ENCODE assay signal across 1 cellular context in genomic region chr12:46492471-46493351, GRCh38.
TF ChIP-seq lines count a peak whose summit lies in the region.

No MANE protein-coding gene starts in this region.

TF ChIP-seq in A549, 52 proteins besides CTCF, POLR2A, EP300 and RAD21 (continued from another document):
- TF ChIP-seq, protein P1, sequence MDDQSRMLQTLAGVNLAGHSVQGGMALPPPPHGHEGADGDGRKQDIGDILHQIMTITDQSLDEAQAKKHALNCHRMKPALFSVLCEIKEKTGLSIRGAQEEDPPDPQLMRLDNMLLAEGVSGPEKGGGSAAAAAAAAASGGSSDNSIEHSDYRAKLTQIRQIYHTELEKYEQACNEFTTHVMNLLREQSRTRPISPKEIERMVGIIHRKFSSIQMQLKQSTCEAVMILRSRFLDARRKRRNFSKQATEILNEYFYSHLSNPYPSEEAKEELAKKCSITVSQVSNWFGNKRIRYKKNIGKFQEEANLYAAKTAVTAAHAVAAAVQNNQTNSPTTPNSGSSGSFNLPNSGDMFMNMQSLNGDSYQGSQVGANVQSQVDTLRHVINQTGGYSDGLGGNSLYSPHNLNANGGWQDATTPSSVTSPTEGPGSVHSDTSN (IDR thresholded peaks at IDR 0.05) = peak; percentile 71
- TF ChIP-seq MAZ (IDR thresholded peaks at IDR 0.05; ENCODE audit: borderline replicate concordance, low read depth, low read length) (no peak), ZFP36 (IDR thresholded peaks at IDR 0.05; ENCODE audit: borderline replicate concordance, partially characterized antibody) (no peak), FOXS1 (CRISPR knock-in tag; IDR thresholded peaks at IDR 0.05) (peak; percentile 99), BHLHE40 (IDR thresholded peaks at IDR 0.05; ENCODE audit: low read depth, low read length) (no peak), MYC (IDR thresholded peaks at IDR 0.05; ENCODE audit: borderline replicate concordance, low read length) (no peak), HOXA7 (CRISPR knock-in tag; IDR thresholded peaks at IDR 0.05) (no peak), RARB (CRISPR knock-in tag; IDR thresholded peaks at IDR 0.05) (peak; percentile 92; the same call in 1 of the 2 replicates), SREBF2 (IDR thresholded peaks at IDR 0.05) (no peak), RFX5 (IDR thresholded peaks at IDR 0.05) (no peak), KDM5A (IDR thresholded peaks at IDR 0.05) (no peak), TP53 (CRISPR knock-in tag; IDR thresholded peaks at IDR 0.05) (no peak)
- TF ChIP-seq, protein P2, sequence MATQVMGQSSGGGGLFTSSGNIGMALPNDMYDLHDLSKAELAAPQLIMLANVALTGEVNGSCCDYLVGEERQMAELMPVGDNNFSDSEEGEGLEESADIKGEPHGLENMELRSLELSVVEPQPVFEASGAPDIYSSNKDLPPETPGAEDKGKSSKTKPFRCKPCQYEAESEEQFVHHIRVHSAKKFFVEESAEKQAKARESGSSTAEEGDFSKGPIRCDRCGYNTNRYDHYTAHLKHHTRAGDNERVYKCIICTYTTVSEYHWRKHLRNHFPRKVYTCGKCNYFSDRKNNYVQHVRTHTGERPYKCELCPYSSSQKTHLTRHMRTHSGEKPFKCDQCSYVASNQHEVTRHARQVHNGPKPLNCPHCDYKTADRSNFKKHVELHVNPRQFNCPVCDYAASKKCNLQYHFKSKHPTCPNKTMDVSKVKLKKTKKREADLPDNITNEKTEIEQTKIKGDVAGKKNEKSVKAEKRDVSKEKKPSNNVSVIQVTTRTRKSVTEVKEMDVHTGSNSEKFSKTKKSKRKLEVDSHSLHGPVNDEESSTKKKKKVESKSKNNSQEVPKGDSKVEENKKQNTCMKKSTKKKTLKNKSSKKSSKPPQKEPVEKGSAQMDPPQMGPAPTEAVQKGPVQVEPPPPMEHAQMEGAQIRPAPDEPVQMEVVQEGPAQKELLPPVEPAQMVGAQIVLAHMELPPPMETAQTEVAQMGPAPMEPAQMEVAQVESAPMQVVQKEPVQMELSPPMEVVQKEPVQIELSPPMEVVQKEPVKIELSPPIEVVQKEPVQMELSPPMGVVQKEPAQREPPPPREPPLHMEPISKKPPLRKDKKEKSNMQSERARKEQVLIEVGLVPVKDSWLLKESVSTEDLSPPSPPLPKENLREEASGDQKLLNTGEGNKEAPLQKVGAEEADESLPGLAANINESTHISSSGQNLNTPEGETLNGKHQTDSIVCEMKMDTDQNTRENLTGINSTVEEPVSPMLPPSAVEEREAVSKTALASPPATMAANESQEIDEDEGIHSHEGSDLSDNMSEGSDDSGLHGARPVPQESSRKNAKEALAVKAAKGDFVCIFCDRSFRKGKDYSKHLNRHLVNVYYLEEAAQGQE (IDR thresholded peaks at IDR 0.05) = no peak
- TF ChIP-seq, protein P3, sequence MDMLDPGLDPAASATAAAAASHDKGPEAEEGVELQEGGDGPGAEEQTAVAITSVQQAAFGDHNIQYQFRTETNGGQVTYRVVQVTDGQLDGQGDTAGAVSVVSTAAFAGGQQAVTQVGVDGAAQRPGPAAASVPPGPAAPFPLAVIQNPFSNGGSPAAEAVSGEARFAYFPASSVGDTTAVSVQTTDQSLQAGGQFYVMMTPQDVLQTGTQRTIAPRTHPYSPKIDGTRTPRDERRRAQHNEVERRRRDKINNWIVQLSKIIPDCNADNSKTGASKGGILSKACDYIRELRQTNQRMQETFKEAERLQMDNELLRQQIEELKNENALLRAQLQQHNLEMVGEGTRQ (IDR thresholded peaks at IDR 0.05) = no peak
